ENCODE assay signal across 18 cellular contexts in genomic region chr1:145879775-145880174, GRCh38. TPM values are rescaled to one million over a fixed set of nuclear protein-coding genes. Genes with fewer than 3 reads are reported as not detected.
A peak's percentile ranks its signal among the peaks of the same experiment; 100 is the strongest.
DNase-seq lines count a peak whose midpoint lies in the region; ATAC-seq and TF ChIP-seq lines count a peak whose summit lies in the region.
"Had no signal": no experiment of that assay in that cellular context is flagged by ENCODE, and none has a peak within 500 bp of the region (broad histone marks: within the 10 kb centered on the region; RNA-seq: fewer than 3 reads in every experiment).

No MANE protein-coding gene starts in this region.

- H3K9me3 Mint-ChIP-seq in neural progenitor cell: no peaks in the 10 kb centered on the region
- no peaks in the 10 kb centered on the region for H3K9me3 Mint-ChIP-seq in activated T-cell treated with anti-CD3 and anti-CD28 coated beads, Interleukin-2, amount 50 U/mL, for 72 hours
- H3K9me3 Mint-ChIP-seq: neural crest cell; T-helper 1 cell treated with Interleukin-12 subunit alpha and Interleukin-12 subunit beta and Interleukin-4 antibody, amounts not matched to agents 30 μg/mL and 1 μg/mL, for 36 hours had no signal

- H3K4me2 ChIP-seq in neural progenitor cell: peak overlapping the region; percentile 51
- H3K4me2 ChIP-seq: KMS-11 had no signal

- no peaks in the 10 kb centered on the region for H4K20me1 ChIP-seq in neural progenitor cell (ENCODE audit: low read depth)

- TF ChIP-seq EP300 in Ishikawa (IDR thresholded peaks at IDR 0.05; ENCODE audit: borderline replicate concordance): no peak

- no peak overlapping the region for H3K27ac Mint-ChIP-seq in neural progenitor cell
- no peak overlapping the region for H3K27ac Mint-ChIP-seq in activated T-cell treated with anti-CD3 and anti-CD28 coated beads, Interleukin-2, amount 50 U/mL, for 72 hours
- H3K27ac Mint-ChIP-seq: CD14-positive monocyte; T-helper 1 cell treated with Interleukin-12 subunit alpha and Interleukin-12 subunit beta and Interleukin-4 antibody, amounts not matched to agents 30 μg/mL and 1 μg/mL, for 36 hours had no signal

- H3K79me2 ChIP-seq in neural progenitor cell (ENCODE audit: low read depth): no peaks in the 10 kb centered on the region

- peak overlapping the region; percentile 15 for H2AFZ ChIP-seq in neural progenitor cell (replicated peaks)

- peaks cover 22% of the 10 kb centered on the region for H3K4me1 ChIP-seq in neural progenitor cell
- H3K4me1 ChIP-seq: heart left ventricle, left ventricle myocardium inferior had no signal

- no peaks in the 10 kb centered on the region for H3K9me3 ChIP-seq in neural progenitor cell (ENCODE audit: low read depth)
- H3K9me3 ChIP-seq: heart left ventricle, left ventricle myocardium inferior, tibial artery had no signal

- H3K4me3 Mint-ChIP-seq in neural progenitor cell: no peak overlapping the region
- H3K4me3 Mint-ChIP-seq in activated T-cell treated with anti-CD3 and anti-CD28 coated beads, Interleukin-2, amount 50 U/mL, for 72 hours: no peak overlapping the region
- H3K4me3 Mint-ChIP-seq: brain; CD14-positive monocyte; neural crest cell; T-helper 1 cell treated with Interleukin-12 subunit alpha and Interleukin-12 subunit beta and Interleukin-4 antibody, amounts not matched to agents 30 μg/mL and 1 μg/mL, for 36 hours had no signal

- no peak overlapping the region for H3K4me3 ChIP-seq in neural progenitor cell
- H3K4me3 ChIP-seq: heart left ventricle, left ventricle myocardium inferior, tibial artery had no signal

- no peak for TF ChIP-seq CTCF in neural progenitor cell (IDR thresholded peaks at IDR 0.05)

- H3K27me3 Mint-ChIP-seq in neural progenitor cell (ENCODE audit: insufficient read depth, low read depth): peaks cover 26% of the 10 kb centered on the region
- H3K27me3 Mint-ChIP-seq in activated T-cell treated with anti-CD3 and anti-CD28 coated beads, Interleukin-2, amount 50 U/mL, for 72 hours (ENCODE audit: low read depth): peaks cover 27% of the 10 kb centered on the region

- peak; percentile 99 to 100 for DNase-seq in NCI-H2081 (lab: John Stamatoyannopoulos, UW)
- DNase-seq in RPMI8226: peak; percentile 38
- DNase-seq in neural progenitor cell (ENCODE audit: low spot score): no peak
- no peak for DNase-seq in activated T-cell treated with anti-CD3 and anti-CD28 coated beads, Interleukin-2, amount 50 U/mL, for 72 hours
- no peak for DNase-seq in GM19238 (ENCODE audit: insufficient read length, low spot score)
- DNase-seq in dedifferentiated amniotic fluid mesenchymal stem cell (ENCODE audit: extremely low spot score): no peak
- DNase-seq: activated CD4-positive, alpha-beta T cell treated with anti-CD3 and anti-CD28 coated beads, Interleukin-2, amount 50 U/mL, for 48 hours; activated gamma-delta T cell; heart left ventricle; left ventricle myocardium inferior; PC-3 had no signal

- peaks cover 10% of the 10 kb centered on the region for H3K4me1 Mint-ChIP-seq in neural progenitor cell
- peaks cover 3% of the 10 kb centered on the region for H3K4me1 Mint-ChIP-seq in activated T-cell treated with anti-CD3 and anti-CD28 coated beads, Interleukin-2, amount 50 U/mL, for 72 hours (ENCODE audit: low read depth)

- H3K27me3 ChIP-seq in neural progenitor cell: peaks cover 25% of the 10 kb centered on the region
- H3K27me3 ChIP-seq: tibial artery had no signal

- TF ChIP-seq RAD21 in Ishikawa (IDR thresholded peaks at IDR 0.05; ENCODE audit: low read depth): no peak

- no peaks in the 10 kb centered on the region for H3K36me3 Mint-ChIP-seq in neural progenitor cell
- H3K36me3 Mint-ChIP-seq in activated T-cell treated with anti-CD3 and anti-CD28 coated beads, Interleukin-2, amount 50 U/mL, for 72 hours (ENCODE audit: insufficient read depth in 2 of 2): no peaks in the 10 kb centered on the region
- H3K36me3 Mint-ChIP-seq: brain, CD14-positive monocyte had no signal

- H3K36me3 ChIP-seq in neural progenitor cell: no peaks in the 10 kb centered on the region
- H3K36me3 ChIP-seq: heart left ventricle, left ventricle myocardium inferior, tibial artery had no signal

- no peak overlapping the region for H3K27ac ChIP-seq in neural progenitor cell
- H3K27ac ChIP-seq: heart left ventricle, KMS-11, left ventricle myocardium inferior, tibial artery had no signal

- no peak overlapping the region for H3K9ac ChIP-seq in neural progenitor cell
- H3K9ac ChIP-seq: KMS-11 had no signal

- ATAC-seq in activated T-cell treated with anti-CD3 and anti-CD28 coated beads, Interleukin-2, amount 50 U/mL, for 72 hours (replicated peaks in 1 of 2): no peak
- ATAC-seq: heart left ventricle, PC-3 had no signal

- H3F3A ChIP-seq in neural progenitor cell (ENCODE audit: low read depth): peaks cover 8% of the 10 kb centered on the region

TF ChIP-seq in Ishikawa, 13 proteins besides CTCF, POLR2A, EP300 and RAD21:
- peak; percentile 57 for TF ChIP-seq TCF12 (IDR thresholded peaks at IDR 0.05; ENCODE audit: low read depth)
- TF ChIP-seq MAX (IDR thresholded peaks at IDR 0.05): no peak; the same call in 1 of the 2 replicates

RNA-seq across cellular contexts. Expression of gene ANKRD35, which starts 5.9 kb away (rescaled TPM):
- 1.1 and 1.9 TPM in 2 replicates for total RNA-seq in neural progenitor cell (ENCODE audit: low replicate concordance)
- under 1 TPM; 0.39 to 0.41 TPM for total RNA-seq in activated T-cell treated with anti-CD3 and anti-CD28 coated beads, Interleukin-2, amount 50 U/mL, for 72 hours

RNA-seq across cellular contexts. Expression of gene PIAS3, which starts 20.9 kb away (rescaled TPM):
- 15.7 and 33.7 TPM in 2 replicates for total RNA-seq in neural progenitor cell (ENCODE audit: low replicate concordance)
- total RNA-seq in activated T-cell treated with anti-CD3 and anti-CD28 coated beads, Interleukin-2, amount 50 U/mL, for 72 hours: 10 to 100 TPM; 30.9 to 35.6 TPM

RNA-seq across cellular contexts. Expression of gene ITGA10, which starts 30.1 kb away (rescaled TPM):
- 0.06 and 0.15 TPM in 2 replicates for total RNA-seq in neural progenitor cell (ENCODE audit: low replicate concordance)
- total RNA-seq in activated T-cell treated with anti-CD3 and anti-CD28 coated beads, Interleukin-2, amount 50 U/mL, for 72 hours: 1 to 10 TPM; 1.7 to 3.5 TPM

RNA-seq across cellular contexts. Expression of gene NUDT17, which starts 34.3 kb away (rescaled TPM):
- total RNA-seq in neural progenitor cell (ENCODE audit: low replicate concordance): 5.9 and 11.9 TPM in 2 replicates
- total RNA-seq in activated T-cell treated with anti-CD3 and anti-CD28 coated beads, Interleukin-2, amount 50 U/mL, for 72 hours: 10 to 100 TPM in 1 of 2 donors, 1 to 10 TPM in 1; 6.6 to 10.6 TPM

RNA-seq across cellular contexts. Expression of gene PEX11B, which starts 38.7 kb away (rescaled TPM):
- 15.0 and 16.6 TPM in 2 replicates for total RNA-seq in neural progenitor cell (ENCODE audit: low replicate concordance)
- total RNA-seq in activated T-cell treated with anti-CD3 and anti-CD28 coated beads, Interleukin-2, amount 50 U/mL, for 72 hours: 10 to 100 TPM; 39.8 to 44.0 TPM

Comparison
In these comparisons a context has a peak if more than half of its experiments do, and no peak if none do; other contexts are left out.
1. DNase-seq: peak in NCI-H2081 (2 of 2) and RPMI8226 (single experiment); none in neural progenitor cell (single experiment), activated T-cell treated with anti-CD3 and anti-CD28 coated beads, Interleukin-2, amount 50 U/mL, for 72 hours (0 of 2), GM19238 (single experiment) and dedifferentiated amniotic fluid mesenchymal stem cell (single experiment).